ENCODE assay signal across 1 cellular context in genomic region chr17:38751144-38751802, GRCh38.
TF ChIP-seq lines count a peak whose summit lies in the region.

No MANE protein-coding gene starts in this region.

TF ChIP-seq in GM23338, 12 proteins besides CTCF, POLR2A, EP300 and RAD21 (continued from another document):
- TF ChIP-seq ZNF462 (CRISPR knock-in tag; IDR thresholded peaks at IDR 0.05) (no peak), EZH2 (IDR thresholded peaks at IDR 0.05; ENCODE audit: low read depth, unreplicated experiment) (no peak)
